ENCODE assay signal across 8 cellular contexts in genomic region chr15:50425219-50425618, GRCh38. TPM values are rescaled to one million over a fixed set of nuclear protein-coding genes. Genes with fewer than 3 reads are reported as not detected.
A peak's percentile ranks its signal among the peaks of the same experiment; 100 is the strongest.
DNase-seq lines count a peak whose midpoint lies in the region; ATAC-seq and TF ChIP-seq lines count a peak whose summit lies in the region.

No MANE protein-coding gene starts in this region.

- no peak overlapping the region for H3K18ac ChIP-seq in IMR-90 (ENCODE audit: low read depth, low read length)

- no peak overlapping the region for H2BK15ac ChIP-seq in IMR-90 (ENCODE audit: low read depth, low read length)

- no peak overlapping the region for H2BK120ac ChIP-seq in IMR-90 (ENCODE audit: low read depth, low read length)

- H3K56ac ChIP-seq in IMR-90 (ENCODE audit: extremely low read depth, insufficient read depth, low read length): no peak overlapping the region

- no peak for TF ChIP-seq RAD21 in IMR-90 (IDR thresholded peaks at IDR 0.05; ENCODE audit: low read length)

- H3K9me3 ChIP-seq in IMR-90 (ENCODE audit: control insufficient read depth, insufficient read depth, low read length) (no peaks in the 10 kb centered on the region), muscle layer of colon (ENCODE audit: low read length) (no peaks in the 10 kb centered on the region)

- no peak for ATAC-seq in IMR-90 (ENCODE audit: low read depth)
- ATAC-seq in GM18873 (IDR thresholded peaks at IDR 0.05; ENCODE audit: low FRiP score, unreplicated experiment): no peak
- no peak for ATAC-seq in HG02623 (IDR thresholded peaks at IDR 0.05; ENCODE audit: unreplicated experiment)

- POLR2A ChIA-PET in AG04449 (lab: Yijun Ruan, JAX) (interaction anchor here (0.5 to 1.5 kb wide), 3 partner anchors 16 to 70 kb away, joined by 3 to 7 read pairs (median 4); partner anchors contain the start of gene GABPB1), IMR-90 (lab: Charles Lee; ENCODE audit: unreplicated experiment) (no interaction called here)

- dilution Hi-C loops in IMR-90 (cut with HindIII; ENCODE audit: low sequenced_read_pairs, unreplicated experiment): no loop called here

- H3K27me3 ChIP-seq in IMR-90 (ENCODE audit: control insufficient read depth, insufficient read depth, low read length) (no peaks in the 10 kb centered on the region), muscle layer of colon (ENCODE audit: control insufficient read depth in 1 of 2, insufficient read depth in 2 of 2, low read length in 2 of 2) (no peaks in the 10 kb centered on the region)

- H2AFZ ChIP-seq in IMR-90 (replicated peaks; ENCODE audit: low read length, poor library complexity): no peak overlapping the region

- H2AK9ac ChIP-seq in IMR-90 (replicated peaks; ENCODE audit: low read depth, low read length, poor library complexity): no peak overlapping the region

- no peak overlapping the region for H4K5ac ChIP-seq in IMR-90 (ENCODE audit: low read depth, low read length)

- CTCF ChIA-PET in AG04449 (lab: Yijun Ruan, JAX) (no interaction called here), IMR-90 (lab: Yijun Ruan, JAX) (no interaction called here)

- H4K20me1 ChIP-seq in IMR-90 (ENCODE audit: insufficient read depth, low read length): peaks cover 11% of the 10 kb centered on the region

- 0 out of 2 replicates have a peak overlapping the region, but pooled peaks have one; percentile 24 for H3K14ac ChIP-seq in IMR-90 (replicated peaks; ENCODE audit: low read depth, low read length)

- no peak overlapping the region for H2AK5ac ChIP-seq in IMR-90 (ENCODE audit: low read depth, low read length)

- H3K27ac ChIP-seq in IMR-90 (ENCODE audit: insufficient read depth, low read length) (no peak overlapping the region), muscle layer of colon (ENCODE audit: low read depth, low read length) (peak overlapping the region; percentile 81)

- intact Hi-C loops in IMR-90 (cut with micrococcal nuclease): no loop called here

- no peak overlapping the region for H4K91ac ChIP-seq in IMR-90 (ENCODE audit: insufficient read depth, low read depth, low read length)

- no TSS peak for BruUV-seq in IMR-90 (replicated peaks; lab: Mats Ljungman, UMichigan)

- H3K79me1 ChIP-seq in IMR-90 (ENCODE audit: low read depth in 1 of 2, low read length in 2 of 2): peaks cover 4 to 28% of the 10 kb centered on the region in 2 experiments; a peak in 3 of 4 replicates

- H3K4me1 ChIP-seq in IMR-90 (ENCODE audit: control insufficient read depth, insufficient read depth, low read length) (no peaks in the 10 kb centered on the region; the same call in 1 of the 2 replicates), muscle layer of colon (ENCODE audit: insufficient read depth, low read length) (peaks cover 15% of the 10 kb centered on the region)

- peak overlapping the region; percentile 97 for H3K9ac ChIP-seq in IMR-90 (ENCODE audit: low read depth, low read length)
- H3K9ac ChIP-seq in muscle layer of colon (ENCODE audit: low read length): peak overlapping the region; percentile 92

- peak overlapping the region; percentile 22 to 93; a peak in 2 of 4 replicates for H4K8ac ChIP-seq in IMR-90 (ENCODE audit: low read depth in 2 of 2, low read length in 2 of 2)

- peak overlapping the region; percentile 41; the same call in 1 of the 2 replicates for H3K23ac ChIP-seq in IMR-90 (ENCODE audit: low read depth, low read length)

- WGBS in IMR-90 (ENCODE audit: extremely low coverage in 2 of 2, insufficient read length in 1 of 2), 2 experiments: no CpG with 5 or more reads among the region's 5 CpGs

- in situ Hi-C loops in IMR-90 (cut with MboI; ENCODE audit: low sequenced_read_pairs): no loop called here

- peaks cover 3% of the 10 kb centered on the region; the same call in 1 of the 2 replicates for H3K9me1 ChIP-seq in IMR-90 (ENCODE audit: insufficient read depth, low read length)

- no peaks in the 10 kb centered on the region for H3K36me3 ChIP-seq in IMR-90 (ENCODE audit: control insufficient read depth, insufficient read depth, low read length)
- H3K36me3 ChIP-seq in muscle layer of colon (ENCODE audit: insufficient read depth, low read length): no peaks in the 10 kb centered on the region

- TF ChIP-seq CTCF in AG04449 (IDR thresholded peaks at IDR 0.05; ENCODE audit: insufficient read depth, low read length, missing control alignments) (no peak), IMR-90 (conservative IDR thresholded peaks at IDR 0.05; ENCODE audit: low read depth, low read length) (no peak)

- no peak for TF ChIP-seq POLR2A in IMR-90 (IDR thresholded peaks at IDR 0.05; ENCODE audit: low read depth, low read length)

- H3K4ac ChIP-seq in IMR-90 (ENCODE audit: low read depth, low read length): no peak overlapping the region

- no peak overlapping the region for H2BK5ac ChIP-seq in IMR-90 (ENCODE audit: low read depth, low read length, poor library complexity, severe bottlenecking)

- peak overlapping the region; percentile 98 for H3K4me2 ChIP-seq in IMR-90 (ENCODE audit: low read depth, low read length)

- no peak for DNase-seq in AG04449 (ENCODE audit: low read depth, low spot score)
- DNase-seq in IMR-90: no peak
- peak; percentile 5 for DNase-seq in cerebellar cortex (ENCODE audit: low spot score)
- DNase-seq in NOMO-1 treated with dmso at 0.1 percent for 144 hours (lab: John Stamatoyannopoulos, UW; ENCODE audit: unreplicated experiment): no peak
- DNase-seq in amniotic stem cell (lab: John Stamatoyannopoulos, UW): no peak

- H2BK20ac ChIP-seq in IMR-90 (ENCODE audit: low read depth, low read length): no peak overlapping the region

- H3K4me3 ChIP-seq in AG04449 (ENCODE audit: low read depth, low read length) (peak overlapping the region; percentile 88), IMR-90 (ENCODE audit: insufficient read depth, low read depth, low read length) (peak overlapping the region; percentile 95), muscle layer of colon (ENCODE audit: low read depth in 1 of 2, low read length in 2 of 2) (peak overlapping the region in 1 of 2 donors; percentile 95)

TF ChIP-seq in IMR-90, 13 proteins besides CTCF, POLR2A, EP300 and RAD21:
- TF ChIP-seq MAFK (IDR thresholded peaks at IDR 0.05; ENCODE audit: low read depth, low read length) (peak; percentile 72), RCOR1 (IDR thresholded peaks at IDR 0.05; ENCODE audit: insufficient replicate concordance, low read length) (no peak)

RNA-seq across cellular contexts. Expression of gene USP8, which starts 1.0 kb away (rescaled TPM):
- total RNA-seq in IMR-90 (2012; rRNA removed): 52.2 and 61.7 TPM in 2 replicates
- 18.9 and 25.4 TPM in 2 replicates for polyA plus RNA-seq in IMR-90 (2012; rRNA removed)
- 5.2 and 8.5 TPM in 2 replicates for polyA plus RNA-seq in IMR-90 (2012; cell fraction: cytosol; rRNA removed)
- 4.3 and 30.3 TPM in 2 replicates for polyA plus RNA-seq in IMR-90 (2012; cell fraction: nucleus; rRNA removed; ENCODE audit: low replicate concordance)
